In genomic region chr10:62036186-62037081, GRCh38 we compare ENCODE assay signal across 8 cellular contexts.
DNase-seq lines count a peak whose midpoint lies in the region; FAIRE-seq and TF ChIP-seq lines count a peak whose summit lies in the region.

No MANE protein-coding gene starts in this region.

- H3K27ac Mint-ChIP-seq in activated naive CD4-positive, alpha-beta T cell treated with anti-CD3 and anti-CD28 coated beads, Interleukin-2, amount 10 ng/mL, durations not matched to agents 7 days and 5 days, result peak overlapping the region; percentile 92
- H3K27ac Mint-ChIP-seq in type B pancreatic cell, result peak overlapping the region; percentile 94

- 69% methylated on average over 9 of the region's 11 CpGs for WGBS in SK-N-SH (ENCODE audit: low lambda C conversion rate)
- 86 to 95% (median 92%) methylated on average over 11 of the region's 11 CpGs for WGBS in ovary, 3 donors

- H2AFZ ChIP-seq in SK-N-SH (ENCODE audit: low read depth), result peak overlapping the region; percentile 32; the same call in 1 of the 2 replicates

- H3K27ac ChIP-seq in SK-N-SH (ENCODE audit: low read depth in 2 of 2, low read length in 1 of 2) (peak overlapping the region; percentile 75 to 84), ovary (no peak overlapping the region)

- H3K36me3 ChIP-seq in SK-N-SH (replicated peaks in 1 of 2; ENCODE audit: control insufficient read depth in 1 of 2, insufficient read depth in 2 of 2, low read length in 1 of 2) (no peaks in the 10 kb centered on the region), ovary (no peaks in the 10 kb centered on the region)

- H3K36me3 Mint-ChIP-seq in activated naive CD4-positive, alpha-beta T cell treated with anti-CD3 and anti-CD28 coated beads, Interleukin-2, amount 10 ng/mL, durations not matched to agents 7 days and 5 days, result peaks cover 63% of the 10 kb centered on the region
- peaks cover 6% of the 10 kb centered on the region for H3K36me3 Mint-ChIP-seq in type B pancreatic cell

- H3K4me1 Mint-ChIP-seq in activated naive CD4-positive, alpha-beta T cell treated with anti-CD3 and anti-CD28 coated beads, Interleukin-2, amount 10 ng/mL, durations not matched to agents 7 days and 5 days, result peaks cover 84% of the 10 kb centered on the region
- peaks cover 52% of the 10 kb centered on the region for H3K4me1 Mint-ChIP-seq in type B pancreatic cell (ENCODE audit: unreplicated experiment)

- CTCF ChIA-PET in activated naive CD4-positive, alpha-beta T cell treated with anti-CD3 and anti-CD28 coated beads, Interleukin-2, amount 10 ng/mL, durations not matched to agents 7 days and 5 days (lab: Charles Lee), result interaction anchor here (0.7 to 6.3 kb wide), 10 partner anchors 12 to 212 kb away, joined by 3 to 135 read pairs (median 5); no protein-coding TSS in a partner anchor
- CTCF ChIA-PET in SK-N-SH (lab: Yijun Ruan, JAX), result interaction anchor here (0.7 to 11.2 kb wide), 8 partner anchors 11 to 211 kb away, joined by 3 to 190 read pairs (median 3); partner anchors contain the start of gene ARID5B

- no peak overlapping the region; the same call in 1 of the 2 replicates for H3K9ac ChIP-seq in SK-N-SH

- POLR2A ChIA-PET in SK-N-SH (lab: Yijun Ruan, JAX), result interaction anchor here (1.2 kb wide), 1 partner anchor 209 kb away, joined by 3 read pairs; no protein-coding TSS in a partner anchor

- H3K4me3 ChIP-seq in SK-N-SH (ENCODE audit: low read depth in 2 of 2, low read length in 1 of 2) (no peak overlapping the region), ovary (no peak overlapping the region)

- no peaks in the 10 kb centered on the region for H3K9me3 ChIP-seq in SK-N-SH
- H3K9me3 ChIP-seq in ovary, result no peaks in the 10 kb centered on the region

- intact Hi-C loops in ovary (cut with DNase I), result loop anchor here in 3 of 4 donors (5.0 to 10.0 kb wide), 3 partner anchors 134 to 208 kb away; partner anchors contain the start of gene ARID5B (in 1 of the 3)

- H3K9me3 Mint-ChIP-seq in activated naive CD4-positive, alpha-beta T cell treated with anti-CD3 and anti-CD28 coated beads, Interleukin-2, amount 10 ng/mL, durations not matched to agents 7 days and 5 days, result no peaks in the 10 kb centered on the region
- no peaks in the 10 kb centered on the region for H3K9me3 Mint-ChIP-seq in type B pancreatic cell

- H4K20me1 ChIP-seq in SK-N-SH (ENCODE audit: insufficient read depth), result no peaks in the 10 kb centered on the region

- H3K9me2 ChIP-seq in SK-N-SH, result no peaks in the 10 kb centered on the region

- peaks cover 42% of the 10 kb centered on the region for H3K79me2 ChIP-seq in SK-N-SH (ENCODE audit: insufficient read depth)

- no peaks in the 10 kb centered on the region for H3K27me3 ChIP-seq in SK-N-SH (ENCODE audit: insufficient read depth)
- H3K27me3 ChIP-seq in ovary, result no peaks in the 10 kb centered on the region

- H3K4me2 ChIP-seq in SK-N-SH, result peak overlapping the region; percentile 67; the same call in 1 of the 2 replicates

- no peak overlapping the region for H3K4me3 Mint-ChIP-seq in activated naive CD4-positive, alpha-beta T cell treated with anti-CD3 and anti-CD28 coated beads, Interleukin-2, amount 10 ng/mL, durations not matched to agents 7 days and 5 days
- peak overlapping the region; percentile 55 for H3K4me3 Mint-ChIP-seq in type B pancreatic cell

- H3K4me1 ChIP-seq in SK-N-SH (ENCODE audit: control insufficient read depth in 1 of 2, insufficient read depth in 2 of 2, low read depth in 1 of 2, low read length in 1 of 2) (peaks cover 39 to 55% of the 10 kb centered on the region in 2 experiments), ovary (ENCODE audit: insufficient read depth) (peaks cover 2% of the 10 kb centered on the region)

- no peak for TF ChIP-seq POLR2A in ovary (IDR thresholded peaks at IDR 0.05)

- no peaks in the 10 kb centered on the region for H3K27me3 Mint-ChIP-seq in activated naive CD4-positive, alpha-beta T cell treated with anti-CD3 and anti-CD28 coated beads, Interleukin-2, amount 10 ng/mL, durations not matched to agents 7 days and 5 days
- no peaks in the 10 kb centered on the region for H3K27me3 Mint-ChIP-seq in type B pancreatic cell

- TF ChIP-seq RAD21 in SK-N-SH (IDR thresholded peaks at IDR 0.05; ENCODE audit: low read length), result no peak

- FAIRE-seq in D721Med (lab: Jason Lieb, UNC), result no peak

- no peak for TF ChIP-seq CTCF in SK-N-SH (IDR thresholded peaks at IDR 0.05)
- no peak for TF ChIP-seq CTCF in type B pancreatic cell (conservative IDR thresholded peaks at IDR 0.05)
- TF ChIP-seq CTCF in D721Med (IDR thresholded peaks at IDR 0.05; ENCODE audit: insufficient read depth, missing control alignments), result no peak
- no peak for TF ChIP-seq CTCF in ovary (IDR thresholded peaks at IDR 0.05)

- H3F3A ChIP-seq in SK-N-SH (replicated peaks; ENCODE audit: insufficient read depth), result peaks cover 23% of the 10 kb centered on the region

- DNase-seq in activated naive CD4-positive, alpha-beta T cell treated with anti-CD3 and anti-CD28 coated beads, Interleukin-2, amount 10 ng/mL, durations not matched to agents 7 days and 5 days, result no peak
- no peak for DNase-seq in activated naive CD4-positive, alpha-beta T cell treated with Interleukin-2 at 50 U/mL for 16 hours
- DNase-seq in SK-N-SH (no peak), iPS-NIHi7 (ENCODE audit: extremely low spot score) (peak; percentile 15), type B pancreatic cell (ENCODE audit: extremely low spot score, unreplicated experiment) (no peak), NCI-H187 (lab: John Stamatoyannopoulos, UW) (no peak), D721Med (ENCODE audit: insufficient read length, low spot score) (no peak), ovary (no peak)

- TF ChIP-seq EP300 in SK-N-SH (IDR thresholded peaks at IDR 0.05; ENCODE audit: borderline replicate concordance in 1 of 2, low read depth in 1 of 2, low read length in 1 of 2) (no peak), ovary (IDR thresholded peaks at IDR 0.05) (no peak)

TF ChIP-seq in SK-N-SH, 30 proteins besides CTCF, POLR2A, EP300 and RAD21:
- no peak for TF ChIP-seq MXI1 (IDR thresholded peaks at IDR 0.05; ENCODE audit: low read depth, low read length)
- TF ChIP-seq GATA2 (CRISPR knock-in tag; IDR thresholded peaks at IDR 0.05), result no peak
- no peak for TF ChIP-seq FOXJ3 (CRISPR knock-in tag; IDR thresholded peaks at IDR 0.05)

Comparison
In these comparisons a context has a peak if more than half of its experiments do, and no peak if none do; other contexts are left out.
1. H3K27ac ChIP-seq: peak in SK-N-SH (2 of 2); none in ovary (0 of 2).